Comparison of ENCODE assay signal across 9 cellular contexts in genomic region chr4:179114615-179115014, GRCh38.
"Had no signal": no experiment of that assay in that cellular context is flagged by ENCODE, and none has a peak within 500 bp of the region (broad histone marks: within the 10 kb centered on the region; RNA-seq: fewer than 3 reads in every experiment).

No MANE protein-coding gene starts in this region.

- H3K9ac ChIP-seq: GM23248 had no signal

- H3K27ac ChIP-seq: GM23248 had no signal

- H2AFZ ChIP-seq: GM23248 had no signal

- H3K9me3 ChIP-seq: HAP-1 had no signal

- H3K4me3 ChIP-seq: GM23248, HAP-1 had no signal

- H3K9me3 Mint-ChIP-seq: H9 had no signal

- H3K4me1 ChIP-seq: HAP-1 had no signal

- H3K4me3 Mint-ChIP-seq: H9, HFFc6 had no signal

- H3K27ac Mint-ChIP-seq: H9, HFFc6 had no signal

- FAIRE-seq: H1, H54 had no signal

- DNase-seq: GM23248, GOT3, H7, H9, HCEC 1CT, HFFc6 had no signal

- H3K36me3 ChIP-seq: HAP-1 had no signal
